In the genomic region with DNA sequence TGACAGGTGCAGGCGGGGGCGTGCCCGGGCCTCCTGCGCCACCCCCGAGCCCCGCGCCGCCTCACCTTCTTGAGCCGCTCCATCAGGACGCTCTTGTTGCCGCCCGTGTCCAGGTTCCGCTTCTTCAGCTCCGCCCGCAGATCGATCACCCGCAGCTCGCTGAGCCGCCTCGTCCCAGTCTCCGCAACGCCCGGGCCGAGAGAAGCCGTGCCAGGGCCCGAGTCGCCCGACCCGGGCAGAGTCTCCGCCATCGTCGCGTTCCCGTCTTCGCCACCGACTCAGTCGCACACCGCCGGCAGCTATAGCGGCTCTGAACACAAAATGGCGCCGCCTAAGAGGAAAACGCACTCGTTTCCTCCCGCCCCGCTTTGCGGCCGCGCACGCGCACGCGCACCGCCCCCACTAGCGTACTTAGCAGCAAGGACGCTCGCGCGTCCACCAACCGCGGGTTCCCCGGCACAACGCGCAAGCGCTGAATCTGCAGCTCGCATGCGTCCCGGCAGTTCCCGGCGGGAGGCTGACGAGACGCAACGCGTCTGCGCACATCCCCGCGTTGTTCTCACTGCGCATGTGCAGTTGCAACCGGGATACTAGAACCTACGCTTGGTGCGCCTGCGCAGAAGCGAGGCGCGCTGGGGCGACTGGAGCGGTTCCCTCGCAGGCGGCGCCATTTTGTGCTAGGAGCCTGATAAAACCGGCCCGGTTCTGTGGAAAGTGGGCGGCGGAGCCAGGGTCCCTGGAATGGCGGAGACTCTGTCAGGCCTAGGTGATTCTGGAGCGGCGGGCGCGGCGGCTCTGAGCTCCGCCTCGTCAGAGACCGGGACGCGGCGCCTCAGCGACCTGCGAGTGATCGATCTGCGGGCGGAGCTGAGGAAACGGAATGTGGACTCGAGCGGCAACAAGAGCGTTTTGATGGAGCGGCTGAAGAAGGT, we compare ENCODE assay signal across 8 cellular contexts. TPM values are rescaled to one million over a fixed set of nuclear protein-coding genes. Genes with fewer than 3 reads are reported as not detected.
A peak's percentile ranks its signal among the peaks of the same experiment; 100 is the strongest.
DNase-seq lines count a peak whose midpoint lies in the region; ATAC-seq, FAIRE-seq and TF ChIP-seq lines count a peak whose summit lies in the region.

A gene (plus strand): TSS at position 619 of the 932 bp plus-strand sequence. CDS start 123 bp downstream, at position 742.
A gene (minus strand): TSS at position 312 of the 932 bp plus-strand sequence. CDS start 61 bp downstream, at position 251.

- H3K4me3 Mint-ChIP-seq in astrocyte (ENCODE audit: unreplicated experiment) = peak within 1 kb of the TSS; percentile 100

- peaks cover 44% of the 10 kb centered on the region for H3K36me3 ChIP-seq in astrocyte (ENCODE audit: insufficient read depth, low read length)
- no peaks in the 10 kb centered on the region for H3K36me3 ChIP-seq in uterus

- H3K27ac ChIP-seq in astrocyte (ENCODE audit: low read depth, low read length) (peak within 1 kb of the TSS; percentile 95), right cardiac atrium (ENCODE audit: low read length) (peak within 1 kb of the TSS; percentile 97), uterus (peak within 1 kb of the TSS; percentile 93 to 98)

- H3K79me2 ChIP-seq in astrocyte (ENCODE audit: insufficient read depth, low read length) = peaks cover 98% of the 10 kb centered on the region

- peak within 1 kb of the TSS; percentile 97 for H2AFZ ChIP-seq in astrocyte (ENCODE audit: low read depth, low read length)

- H3K4me1 Mint-ChIP-seq in astrocyte (ENCODE audit: low read depth, unreplicated experiment) = peaks cover 18% of the 10 kb centered on the region

- H4K20me1 ChIP-seq in astrocyte (ENCODE audit: insufficient read depth, low read length) = peaks cover 84% of the 10 kb centered on the region

- FAIRE-seq in astrocyte (lab: Jason Lieb, UNC) = peak; percentile 82

- H3K27me3 ChIP-seq in astrocyte (ENCODE audit: insufficient read depth, low read length) = no peaks in the 10 kb centered on the region
- H3K27me3 ChIP-seq in right cardiac atrium (ENCODE audit: control insufficient read depth, insufficient read depth) = no peaks in the 10 kb centered on the region
- H3K27me3 ChIP-seq in uterus = no peaks in the 10 kb centered on the region

- peaks cover 16% of the 10 kb centered on the region for H3K36me3 Mint-ChIP-seq in astrocyte (ENCODE audit: low read depth, unreplicated experiment)

- peak within 1 kb of the TSS; percentile 97 for H3K4me2 ChIP-seq in astrocyte (ENCODE audit: low read length)

- TF ChIP-seq POLR2A in GM18505 (IDR thresholded peaks at IDR 0.05; ENCODE audit: borderline replicate concordance, extremely low read depth, insufficient read depth, insufficient read length) (peak; percentile 98), uterus (IDR thresholded peaks at IDR 0.05) (peak; percentile 87 to 98)

- intact Hi-C loops in right cardiac atrium (cut with DNase I) = no loop called here
- intact Hi-C loops in uterus (cut with DNase I; ENCODE audit: low total_unique reads) = loop anchor here (10.0 kb wide), 1 partner anchor 52 kb away; no protein-coding TSS in a partner anchor

- peak; percentile 75 for ATAC-seq in GM18505 (IDR thresholded peaks at IDR 0.05; ENCODE audit: unreplicated experiment)
- peak; percentile 72 for ATAC-seq in HG02973 (IDR thresholded peaks at IDR 0.05; ENCODE audit: unreplicated experiment)
- peak; percentile 96 for ATAC-seq in right cardiac atrium

- H3K9ac ChIP-seq in astrocyte (ENCODE audit: low read length) = peak within 1 kb of the TSS; percentile 98

- TF ChIP-seq CTCF in astrocyte (IDR thresholded peaks at IDR 0.05; ENCODE audit: insufficient read depth, low read depth, low read length) (no peak), uterus (IDR thresholded peaks at IDR 0.05) (peak in 2 of 4 experiments; percentile 7 to 15)

- no peaks in the 10 kb centered on the region for H3K9me3 ChIP-seq in astrocyte (ENCODE audit: insufficient read depth, low read depth, low read length)
- no peaks in the 10 kb centered on the region for H3K9me3 ChIP-seq in right cardiac atrium (ENCODE audit: control insufficient read depth, low read length)
- no peaks in the 10 kb centered on the region for H3K9me3 ChIP-seq in uterus

- DNase-seq in NCI-H2029 (lab: John Stamatoyannopoulos, UW) = peak; percentile 99
- DNase-seq in T-helper 22 cell (ENCODE audit: low read depth) = peak; percentile 99
- DNase-seq in astrocyte (ENCODE audit: low read depth) = peak; percentile 96
- peak; percentile 100 for DNase-seq in right cardiac atrium
- peak; percentile 97 for DNase-seq in pulmonary artery endothelial cell (ENCODE audit: low read depth, low spot score)
- peak; percentile 99 to 100 for DNase-seq in uterus

- no peaks in the 10 kb centered on the region for H3K27me3 Mint-ChIP-seq in astrocyte (ENCODE audit: low read depth, unreplicated experiment)

- peak within 1 kb of the TSS; percentile 99 for H3K27ac Mint-ChIP-seq in astrocyte (ENCODE audit: unreplicated experiment)

- H3K4me1 ChIP-seq in astrocyte (ENCODE audit: insufficient read depth, low read length) (peaks cover 37% of the 10 kb centered on the region), right cardiac atrium (ENCODE audit: control insufficient read depth, insufficient read depth, low read length) (peaks cover 25% of the 10 kb centered on the region), uterus (peaks cover 9 to 39% of the 10 kb centered on the region in 2 donors)

- H3K9me3 Mint-ChIP-seq in astrocyte (ENCODE audit: unreplicated experiment) = no peaks in the 10 kb centered on the region

- H3K4me3 ChIP-seq in astrocyte (ENCODE audit: insufficient read depth, low read depth, low read length) (peak within 1 kb of the TSS; percentile 94), right cardiac atrium (ENCODE audit: low read length) (peak within 1 kb of the TSS; percentile 96), uterus (peak within 1 kb of the TSS; percentile 68 to 98)

- under 1% methylated on average over 116 of the region's 116 CpGs for WGBS in right cardiac atrium

RNA-seq across cellular contexts. Expression of the first gene that starts in this region (rescaled TPM):
- total RNA-seq in astrocyte (60.4 and 65.1 TPM in 2 replicates), right cardiac atrium (10 to 100 TPM; 50.5 to 65.0 (median 61.8) TPM), pulmonary artery endothelial cell (68.5 and 88.1 TPM in 2 replicates), uterus (100 to 1,000 TPM in 1 of 4 donors, 10 to 100 TPM in 3; 35.9 to 129 (median 97.4) TPM)
- polyA plus RNA-seq in right cardiac atrium = 48.4 TPM

RNA-seq across cellular contexts. Expression of the second gene that starts in this region (rescaled TPM):
- total RNA-seq in astrocyte (50.6 and 51.9 TPM in 2 replicates), right cardiac atrium (10 to 100 TPM; 53.3 to 68.8 (median 63.1) TPM), pulmonary artery endothelial cell (29.0 and 56.6 TPM in 2 replicates), uterus (100 to 1,000 TPM in 2 of 4 donors, 10 to 100 TPM in 2; 45.0 to 250 (median 129) TPM)
- polyA plus RNA-seq in right cardiac atrium = 43.6 TPM

Comparison
In these comparisons a context has a peak if more than half of its experiments do, and no peak if none do; other contexts are left out.
1. Peak in every context shown above with its lines: DNase-seq, ATAC-seq, H3K4me3 ChIP-seq and H3K27ac ChIP-seq.